Comparison of ENCODE assay signal across 10 cellular contexts in genomic region chrX:4175221-4175620, GRCh38.
"Had no signal": no experiment of that assay in that cellular context is flagged by ENCODE, and none has a peak within 500 bp of the region (broad histone marks: within the 10 kb centered on the region; RNA-seq: fewer than 3 reads in every experiment).

No MANE protein-coding gene starts in this region.

- H3K4me3 Mint-ChIP-seq: GM23338, H9, HFFc6 had no signal

- FAIRE-seq: H1, H54 had no signal

- H2AFZ ChIP-seq: GM23248, GM23338 had no signal

- H3K27ac Mint-ChIP-seq: GM23338, H9, HFFc6 had no signal

- H3K9me3 ChIP-seq: HAP-1 had no signal

- H3K27ac ChIP-seq: GM23248 had no signal

- H3K9ac ChIP-seq: GM23248 had no signal

- H3K4me2 ChIP-seq: GM23338 had no signal

- H3K4me1 ChIP-seq: HAP-1 had no signal

- H3K36me3 ChIP-seq: HAP-1 had no signal

- DNase-seq: GM23248, GOT3, H7, H9, HCEC 1CT, HFFc6 had no signal

- H3K4me3 ChIP-seq: GM23248, GM23338, HAP-1 had no signal
